23 cellular contexts compared by ENCODE assay signal in genomic region chr15:58136731-58137130, GRCh38. TPM values are rescaled to one million over a fixed set of nuclear protein-coding genes. Genes with fewer than 3 reads are reported as not detected.
DNase-seq lines count a peak whose midpoint lies in the region; ATAC-seq, FAIRE-seq and TF ChIP-seq lines count a peak whose summit lies in the region.
"Had no signal": no experiment of that assay in that cellular context is flagged by ENCODE, and none has a peak within 500 bp of the region (broad histone marks: within the 10 kb centered on the region; RNA-seq: fewer than 3 reads in every experiment).

No MANE protein-coding gene starts in this region.

- no peak overlapping the region for H3K4ac ChIP-seq in trophoblast cell (ENCODE audit: low read depth, low read length)
- no peak overlapping the region for H3K4ac ChIP-seq in mesendoderm (ENCODE audit: low read depth, low read length)

- no peaks in the 10 kb centered on the region for H3K79me1 ChIP-seq in trophoblast cell (ENCODE audit: low read length)
- H3K79me1 ChIP-seq in mesendoderm (ENCODE audit: low read length), result no peaks in the 10 kb centered on the region

- peaks cover 0 to 17% of the 10 kb centered on the region in 2 experiments; a peak in 2 of 5 replicates for H3K4me1 ChIP-seq in K562 (replicated peaks in 1 of 2; ENCODE audit: control insufficient read depth in 2 of 2, insufficient read depth in 2 of 2, low read length in 2 of 2)
- H3K4me1 ChIP-seq in trophoblast cell (ENCODE audit: control insufficient read depth in 1 of 2, insufficient read depth in 2 of 2, low read length in 2 of 2), result no peaks in the 10 kb centered on the region
- no peaks in the 10 kb centered on the region for H3K4me1 ChIP-seq in mesendoderm (ENCODE audit: control insufficient read depth, low read depth, low read length)
- H3K4me1 ChIP-seq: HAP-1 had no signal

- H3K27me3 ChIP-seq in K562 (ENCODE audit: control insufficient read depth in 2 of 2, insufficient read depth in 2 of 2, low read length in 2 of 2), result no peaks in the 10 kb centered on the region
- H3K27me3 ChIP-seq in trophoblast cell (ENCODE audit: insufficient read depth, low read length), result no peaks in the 10 kb centered on the region
- peaks cover 5% of the 10 kb centered on the region; the same call in 1 of the 2 replicates for H3K27me3 ChIP-seq in MG63
- H3K27me3 ChIP-seq in mesendoderm (ENCODE audit: insufficient read depth, low read length, poor library complexity), result no peaks in the 10 kb centered on the region

- no peak for ATAC-seq in K562

- no peak overlapping the region for H3K14ac ChIP-seq in trophoblast cell (ENCODE audit: low read length)

- 25% methylated on average over 1 of the region's 1 CpG for WGBS in K562 (ENCODE audit: insufficient coverage, low coverage, missing lambda C conversion rate)
- no CpG with 5 or more reads among the region's 1 CpG for WGBS in trophoblast cell (ENCODE audit: extremely low coverage, insufficient coverage, insufficient read length)
- no CpG with 5 or more reads among the region's 1 CpG for WGBS in mesendoderm (ENCODE audit: extremely low coverage, insufficient coverage, low lambda C conversion rate)

- H3K56ac ChIP-seq in mesendoderm (ENCODE audit: low read length), result no peak overlapping the region

- H4K5ac ChIP-seq in mesendoderm (ENCODE audit: low read length), result no peak overlapping the region

- H4K20me1 ChIP-seq in K562 (replicated peaks; ENCODE audit: control insufficient read depth, insufficient read depth, low read length), result no peaks in the 10 kb centered on the region

- FAIRE-seq in K562 (lab: Jason Lieb, UNC), result no peak
- FAIRE-seq in D721Med (lab: Jason Lieb, UNC), result no peak

- H3K18ac ChIP-seq in trophoblast cell (ENCODE audit: low read length), result no peak overlapping the region
- H3K18ac ChIP-seq in mesendoderm (ENCODE audit: low read length), result no peak overlapping the region

- no peak overlapping the region for H4K12ac ChIP-seq in trophoblast cell (ENCODE audit: low read depth, low read length)

- H2AK5ac ChIP-seq in trophoblast cell (ENCODE audit: low read length), result no peak overlapping the region
- H2AK5ac ChIP-seq in mesendoderm (ENCODE audit: low read length), result no peak overlapping the region

- H4K91ac ChIP-seq in trophoblast cell (ENCODE audit: low read depth, low read length), result no peak overlapping the region

- intact Hi-C loops in K562 (cut with micrococcal nuclease), result no loop called here

- H3K79me2 ChIP-seq in K562 (ENCODE audit: control insufficient read depth, insufficient read depth, low read length), result no peaks in the 10 kb centered on the region
- H3K79me2 ChIP-seq in trophoblast cell (ENCODE audit: control insufficient read depth, insufficient read depth, low read length, poor library complexity), result no peaks in the 10 kb centered on the region
- H3K79me2 ChIP-seq in mesendoderm (ENCODE audit: control insufficient read depth, insufficient read depth, low read length), result no peaks in the 10 kb centered on the region

- no peak overlapping the region for H2BK15ac ChIP-seq in mesendoderm (replicated peaks; ENCODE audit: low read depth)

- H2BK5ac ChIP-seq in trophoblast cell (ENCODE audit: low read depth, low read length, poor library complexity), result no peak overlapping the region
- H2BK5ac ChIP-seq in mesendoderm (ENCODE audit: low read length), result no peak overlapping the region

- TF ChIP-seq POLR2A in K562 (conservative IDR thresholded peaks at IDR 0.05), result no peak

- H2BK120ac ChIP-seq in trophoblast cell (ENCODE audit: insufficient read depth, low read length, poor library complexity) (no peak overlapping the region), mesendoderm (ENCODE audit: low read depth, low read length) (no peak overlapping the region)

- H3K23ac ChIP-seq in trophoblast cell (ENCODE audit: low read length), result no peak overlapping the region
- H3K23ac ChIP-seq in mesendoderm (ENCODE audit: low read length), result no peak overlapping the region

- no peaks in the 10 kb centered on the region for H3K9me1 ChIP-seq in K562 (ENCODE audit: control insufficient read depth, insufficient read depth, low read length)

- TF ChIP-seq CTCF in K562 (IDR thresholded peaks at IDR 0.05 in 2 of 3, conservative IDR thresholded peaks at IDR 0.05 in 1 of 3; ENCODE audit: insufficient read depth in 2 of 3, low read depth in 1 of 3, low read length in 3 of 3) (no peak), foreskin fibroblast (IDR thresholded peaks at IDR 0.05; ENCODE audit: low read depth, low read length) (no peak), D721Med (IDR thresholded peaks at IDR 0.05; ENCODE audit: insufficient read depth, missing control alignments) (no peak)

- H2AFZ ChIP-seq in K562 (ENCODE audit: low read depth, low read length) (0 out of 2 replicates have a peak overlapping the region, but pooled peaks have one; percentile 10), trophoblast cell (ENCODE audit: insufficient read depth, low read length, poor library complexity) (no peak overlapping the region)

- CTCF ChIA-PET in K562 (lab: Yijun Ruan, JAX; ENCODE audit: low intra/inter-chr PET ratio), result no interaction called here

- H3K27ac ChIP-seq in K562 (ENCODE audit: extremely low read depth, low read depth, low read length), result no peak overlapping the region
- no peak overlapping the region for H3K27ac ChIP-seq in trophoblast cell (ENCODE audit: low read depth, low read length)
- no peak overlapping the region for H3K27ac ChIP-seq in mesendoderm (ENCODE audit: low read depth, low read length)
- H3K27ac ChIP-seq: SK-N-MC had no signal

- POLR2A ChIA-PET in K562 (lab: Yijun Ruan, JAX), result no interaction called here

- in situ Hi-C loops in K562 (cut with MboI), result no loop called here

- H4K8ac ChIP-seq in trophoblast cell (ENCODE audit: low read depth, low read length) (no peak overlapping the region), mesendoderm (ENCODE audit: low read depth, low read length) (no peak overlapping the region)

- TF ChIP-seq EP300 in K562 (IDR thresholded peaks at IDR 0.05; ENCODE audit: low read length), result no peak

- H3K4me2 ChIP-seq in K562 (ENCODE audit: insufficient read depth, low read length), result no peak overlapping the region
- H3K4me2 ChIP-seq in trophoblast cell (ENCODE audit: low read length), result no peak overlapping the region
- no peak overlapping the region for H3K4me2 ChIP-seq in mesendoderm (ENCODE audit: low read length)

- H3K4me3 ChIP-seq in K562 (no peak overlapping the region), foreskin fibroblast (ENCODE audit: low read depth in 1 of 2, low read length in 2 of 2) (no peak overlapping the region), trophoblast cell (ENCODE audit: low read depth, low read length) (no peak overlapping the region), MG63 (no peak overlapping the region), mesendoderm (ENCODE audit: low read length) (no peak overlapping the region)
- H3K4me3 ChIP-seq: HAP-1, SK-N-MC had no signal

- DNase-seq in ELR (ENCODE audit: low read depth) (peak; percentile 29), K562 (ENCODE audit: extremely low read depth in 1 of 4, low spot score in 3 of 4) (no peak), foreskin fibroblast (peak; percentile 45 to 76), trophoblast cell (peak; percentile 77 to 97), SKM-1 (lab: John Stamatoyannopoulos, UW; ENCODE audit: unreplicated experiment) (no peak), MG63 (no peak), mesendoderm (no peak), D721Med (ENCODE audit: insufficient read length, low spot score) (no peak)
- DNase-seq: C1 segment of cervical spinal cord; CD8-positive, alpha-beta memory T cell; Kasumi-1; NCI-H1105; NCI-H2081; NCI-H2171 treated with DMSO at 0.1 percent for 48 hours; NCI-H748 treated with DMSO at 0.1 percent for 48 hours; NK-92 treated with Interleukin-12 subunit alpha and Interleukin-12 subunit beta, amount 100 ng/mL, for 24 hours; SHP77 had no signal

- no peak for TF ChIP-seq RAD21 in K562 (CRISPR knock-in tag; conservative IDR thresholded peaks at IDR 0.05 in 1 of 2, IDR thresholded peaks at IDR 0.05 in 1 of 2)

- no peak overlapping the region for H3K9ac ChIP-seq in K562 (ENCODE audit: insufficient read depth in 1 of 2, low read depth in 2 of 2, low read length in 2 of 2)
- no peak overlapping the region for H3K9ac ChIP-seq in trophoblast cell (ENCODE audit: low read length)
- H3K9ac ChIP-seq in mesendoderm (ENCODE audit: low read length), result no peak overlapping the region

- no TSS peak for BruUV-seq in K562 (replicated peaks; lab: Mats Ljungman, UMichigan)

- H2BK12ac ChIP-seq in trophoblast cell (ENCODE audit: low read length), result no peak overlapping the region

- H3K36me3 ChIP-seq in K562 (ENCODE audit: control insufficient read depth, insufficient read depth, low read length) (no peaks in the 10 kb centered on the region), trophoblast cell (ENCODE audit: control insufficient read depth in 1 of 2, insufficient read depth in 2 of 2, low read length in 2 of 2) (no peaks in the 10 kb centered on the region), MG63 (no peaks in the 10 kb centered on the region), mesendoderm (ENCODE audit: control insufficient read depth, insufficient read depth, low read length) (no peaks in the 10 kb centered on the region)
- H3K36me3 ChIP-seq: HAP-1 had no signal

- H3K9me3 ChIP-seq in K562 (replicated peaks; ENCODE audit: control insufficient read depth, insufficient read depth, low read depth, low read length) (no peaks in the 10 kb centered on the region), trophoblast cell (ENCODE audit: insufficient read depth, low read depth, low read length) (no peaks in the 10 kb centered on the region), MG63 (no peaks in the 10 kb centered on the region; the same call in 1 of the 2 replicates)
- H3K9me3 ChIP-seq: HAP-1 had no signal

RNA-seq across cellular contexts. Expression of gene AQP9, which starts 1.4 kb away (rescaled TPM):
- total RNA-seq in K562 (2011; cell fraction: chromatin; rRNA removed; ENCODE audit: low replicate concordance), result 0.32 and 0.81 TPM in 2 replicates
- 0.17 and 0.39 TPM in 2 replicates for total RNA-seq in K562 (2011; cell fraction: nucleolus; rRNA removed)
- total RNA-seq in K562 (2011; cell fraction: nucleoplasm; rRNA removed), result 0.29 TPM in 1 of 2 replicates, not detected in the other
- total RNA-seq in K562 (2014; rRNA removed), result 0.05 TPM in 1 of 2 replicates, not detected in the other
- total RNA-seq in K562 (2014; rRNA removed; fragmentation: Illumina TruSeq; extraction: Trizol), result 0.06 TPM in 1 of 2 replicates, not detected in the other
- total RNA-seq in K562 (2015; rRNA removed; fragmentation: Illumina TruSeq; extraction: Trizol), result 0.07 TPM in 1 of 2 replicates, not detected in the other
- total RNA-seq in K562 (2021), result 0.09 TPM in 1 of 2 replicates, not detected in the other
- polyA plus RNA-seq in K562 (2011; rRNA removed), result 0.04 and 0.07 TPM in 2 replicates
- polyA plus RNA-seq in K562 (2011; cell fraction: cytosol; rRNA removed), result 0.04 TPM in 1 of 2 replicates, not detected in the other
- 0.20 and 0.31 TPM in 2 replicates for polyA plus RNA-seq in K562 (2011; cell fraction: nucleus; rRNA removed)
- polyA plus RNA-seq in K562 (2012), result 0.08 and 0.53 TPM in 2 replicates
- not detected in 2 replicates for polyA plus RNA-seq in K562 (2014; fragmentation: Illumina TruSeq; extraction: Trizol)
- polyA plus RNA-seq in K562 (2014; fragmentation: Nextera tagmentation; extraction: Ambion mirVana), result under 1 TPM in 1 of 2 experiments, not detected in 1; 0.08 TPM
- polyA plus RNA-seq in K562 (2014; rRNA removed), result 0.33 TPM in 1 of 2 replicates, not detected in the other
- polyA minus RNA-seq in K562 (2011; rRNA and poly(A)+ RNA removed), result 0.12 TPM in 1 of 2 replicates, not detected in the other
- not detected in 2 replicates for polyA minus RNA-seq in K562 (2011; cell fraction: cytosol; rRNA and poly(A)+ RNA removed)
- polyA minus RNA-seq in K562 (2011; cell fraction: nucleus; rRNA and poly(A)+ RNA removed), result not detected in 2 replicates
- 0.04 and 0.08 TPM in 2 replicates for polyA plus RNA-seq in trophoblast cell (2013)
- not detected in 2 replicates for total RNA-seq in MG63 (2014; rRNA removed; shearing (Covaris generic); ENCODE audit: low replicate concordance)
- polyA plus RNA-seq in mesendoderm (2013, experiment 1 of 2), result not detected
- not detected for polyA plus RNA-seq in mesendoderm (2013, experiment 2 of 2)
- total RNA-seq: G401, NCI-H460, OCI-LY7 had no signal
- polyA plus RNA-seq: CD8-positive, alpha-beta memory T cell; IgD-negative memory B cell had no signal

Comparison
In these comparisons a context has a peak if more than half of its experiments do, and no peak if none do; other contexts are left out.
1. DNase-seq: peak in ELR (single experiment), foreskin fibroblast (2 of 2) and trophoblast cell (2 of 2); none in K562 (0 of 4), SKM-1 (single experiment), MG63 (single experiment), mesendoderm (single experiment) and D721Med (single experiment).